ENCODE assay signal across 1 cellular context in genomic region chr6:157823523-157824370, GRCh38.
TF ChIP-seq lines count a peak whose summit lies in the region.

No MANE protein-coding gene starts in this region.

TF ChIP-seq in K562, 482 proteins besides CTCF, POLR2A, EP300 and RAD21 (continued from another document and continues in another):
- TF ChIP-seq PBX2 (CRISPR knock-in tag; IDR thresholded peaks at IDR 0.05; ENCODE audit: low read depth) (no peak), PBX2 (tag; conservative IDR thresholded peaks at IDR 0.05; ENCODE audit: low read depth) (no peak), ZNF830 (CRISPR knock-in tag; IDR thresholded peaks at IDR 0.05) (no peak), ILK (tag; IDR thresholded peaks at IDR 0.05; ENCODE audit: borderline replicate concordance, low read depth) (no peak), SMAD1 (IDR thresholded peaks at IDR 0.05; ENCODE audit: low read depth, low read length, partially characterized antibody) (peak; percentile 22), BRD4 (IDR thresholded peaks at IDR 0.05) (peak; percentile 88; the same call in 1 of the 2 replicates), CREBBP (IDR thresholded peaks at IDR 0.05; ENCODE audit: low read depth, low read length) (no peak), FOXK2 (conservative IDR thresholded peaks at IDR 0.05 in 1 of 2, IDR thresholded peaks at IDR 0.05 in 1 of 2; ENCODE audit: low read depth in 2 of 2) (no peak), ZNF347 (CRISPR knock-in tag; IDR thresholded peaks at IDR 0.05; ENCODE audit: low read depth) (no peak), ZNF644 (tag; IDR thresholded peaks at IDR 0.05; ENCODE audit: low read depth) (no peak), ARID2 (IDR thresholded peaks at IDR 0.05) (0 out of 2 replicates have a peak, but pooled peaks have one; percentile 24), LEF1 (IDR thresholded peaks at IDR 0.05) (peak; percentile 67; the same call in 1 of the 2 replicates), STAG1 (CRISPR knock-in tag; IDR thresholded peaks at IDR 0.05; ENCODE audit: borderline replicate concordance) (no peak), CEBPB (tag; IDR thresholded peaks at IDR 0.05) (no peak), DPF2 (IDR thresholded peaks at IDR 0.05) (peak; percentile 74), MAX (CRISPR knock-in tag; IDR thresholded peaks at IDR 0.05) (0 out of 2 replicates have a peak, but pooled peaks have one; percentile 40), BCLAF1 (IDR thresholded peaks at IDR 0.05; ENCODE audit: borderline replicate concordance in 1 of 2, control insufficient read depth in 1 of 2, low read depth in 2 of 2, low read length in 1 of 2) (no peak), POLR2AphosphoS2 (IDR thresholded peaks at IDR 0.05; ENCODE audit: low read length) (no peak), CHD1 (IDR thresholded peaks at IDR 0.05; ENCODE audit: low read length) (peak; percentile 69), ZNF134 (CRISPR knock-in tag; conservative IDR thresholded peaks at IDR 0.05) (no peak), SIN3B (IDR thresholded peaks at IDR 0.05; ENCODE audit: low read depth) (no peak; the same call in 1 of the 2 replicates), MXI1 (IDR thresholded peaks at IDR 0.05; ENCODE audit: low read depth, low read length) (no peak; the same call in 1 of the 2 replicates), TGIF2 (CRISPR knock-in tag; IDR thresholded peaks at IDR 0.05) (peak; percentile 97; the same call in 1 of the 2 replicates), THRAP3 (IDR thresholded peaks at IDR 0.05; ENCODE audit: borderline replicate concordance) (no peak), CEBPG (CRISPR knock-in tag; IDR thresholded peaks at IDR 0.05) (no peak; the same call in 1 of the 2 replicates), CEBPG (tag; conservative IDR thresholded peaks at IDR 0.05 in 1 of 2, IDR thresholded peaks at IDR 0.05 in 1 of 2) (no peak), ZNF707 (CRISPR knock-in tag; conservative IDR thresholded peaks at IDR 0.05) (no peak), MBD1 (CRISPR knock-in tag; IDR thresholded peaks at IDR 0.05) (no peak), STAT5A (IDR thresholded peaks at IDR 0.05; ENCODE audit: borderline replicate concordance, low read length) (no peak), ZNF586 (CRISPR knock-in tag; conservative IDR thresholded peaks at IDR 0.05) (no peak), ZNF395 (CRISPR knock-in tag; IDR thresholded peaks at IDR 0.05) (no peak), DDX20 (tag; IDR thresholded peaks at IDR 0.05; ENCODE audit: low read depth) (no peak), FOXA1 (IDR thresholded peaks at IDR 0.05; ENCODE audit: borderline replicate concordance) (no peak), IFI16 (CRISPR knock-in tag; IDR thresholded peaks at IDR 0.05) (no peak)
- TF ChIP-seq, protein P1, sequence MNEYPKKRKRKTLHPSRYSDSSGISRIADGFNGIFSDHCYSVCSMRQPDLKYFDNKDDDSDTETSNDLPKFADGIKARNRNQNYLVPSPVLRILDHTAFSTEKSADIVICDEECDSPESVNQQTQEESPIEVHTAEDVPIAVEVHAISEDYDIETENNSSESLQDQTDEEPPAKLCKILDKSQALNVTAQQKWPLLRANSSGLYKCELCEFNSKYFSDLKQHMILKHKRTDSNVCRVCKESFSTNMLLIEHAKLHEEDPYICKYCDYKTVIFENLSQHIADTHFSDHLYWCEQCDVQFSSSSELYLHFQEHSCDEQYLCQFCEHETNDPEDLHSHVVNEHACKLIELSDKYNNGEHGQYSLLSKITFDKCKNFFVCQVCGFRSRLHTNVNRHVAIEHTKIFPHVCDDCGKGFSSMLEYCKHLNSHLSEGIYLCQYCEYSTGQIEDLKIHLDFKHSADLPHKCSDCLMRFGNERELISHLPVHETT (CRISPR knock-in tag; conservative IDR thresholded peaks at IDR 0.05 in 1 of 2, IDR thresholded peaks at IDR 0.05 in 1 of 2), result no peak
- TF ChIP-seq, protein P2, sequence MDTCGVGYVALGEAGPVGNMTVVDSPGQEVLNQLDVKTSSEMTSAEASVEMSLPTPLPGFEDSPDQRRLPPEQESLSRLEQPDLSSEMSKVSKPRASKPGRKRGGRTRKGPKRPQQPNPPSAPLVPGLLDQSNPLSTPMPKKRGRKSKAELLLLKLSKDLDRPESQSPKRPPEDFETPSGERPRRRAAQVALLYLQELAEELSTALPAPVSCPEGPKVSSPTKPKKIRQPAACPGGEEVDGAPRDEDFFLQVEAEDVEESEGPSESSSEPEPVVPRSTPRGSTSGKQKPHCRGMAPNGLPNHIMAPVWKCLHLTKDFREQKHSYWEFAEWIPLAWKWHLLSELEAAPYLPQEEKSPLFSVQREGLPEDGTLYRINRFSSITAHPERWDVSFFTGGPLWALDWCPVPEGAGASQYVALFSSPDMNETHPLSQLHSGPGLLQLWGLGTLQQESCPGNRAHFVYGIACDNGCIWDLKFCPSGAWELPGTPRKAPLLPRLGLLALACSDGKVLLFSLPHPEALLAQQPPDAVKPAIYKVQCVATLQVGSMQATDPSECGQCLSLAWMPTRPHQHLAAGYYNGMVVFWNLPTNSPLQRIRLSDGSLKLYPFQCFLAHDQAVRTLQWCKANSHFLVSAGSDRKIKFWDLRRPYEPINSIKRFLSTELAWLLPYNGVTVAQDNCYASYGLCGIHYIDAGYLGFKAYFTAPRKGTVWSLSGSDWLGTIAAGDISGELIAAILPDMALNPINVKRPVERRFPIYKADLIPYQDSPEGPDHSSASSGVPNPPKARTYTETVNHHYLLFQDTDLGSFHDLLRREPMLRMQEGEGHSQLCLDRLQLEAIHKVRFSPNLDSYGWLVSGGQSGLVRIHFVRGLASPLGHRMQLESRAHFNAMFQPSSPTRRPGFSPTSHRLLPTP (IDR thresholded peaks at IDR 0.05; ENCODE audit: borderline replicate concordance, extremely low read depth, insufficient read length), result no peak
- TF ChIP-seq, protein P3, sequence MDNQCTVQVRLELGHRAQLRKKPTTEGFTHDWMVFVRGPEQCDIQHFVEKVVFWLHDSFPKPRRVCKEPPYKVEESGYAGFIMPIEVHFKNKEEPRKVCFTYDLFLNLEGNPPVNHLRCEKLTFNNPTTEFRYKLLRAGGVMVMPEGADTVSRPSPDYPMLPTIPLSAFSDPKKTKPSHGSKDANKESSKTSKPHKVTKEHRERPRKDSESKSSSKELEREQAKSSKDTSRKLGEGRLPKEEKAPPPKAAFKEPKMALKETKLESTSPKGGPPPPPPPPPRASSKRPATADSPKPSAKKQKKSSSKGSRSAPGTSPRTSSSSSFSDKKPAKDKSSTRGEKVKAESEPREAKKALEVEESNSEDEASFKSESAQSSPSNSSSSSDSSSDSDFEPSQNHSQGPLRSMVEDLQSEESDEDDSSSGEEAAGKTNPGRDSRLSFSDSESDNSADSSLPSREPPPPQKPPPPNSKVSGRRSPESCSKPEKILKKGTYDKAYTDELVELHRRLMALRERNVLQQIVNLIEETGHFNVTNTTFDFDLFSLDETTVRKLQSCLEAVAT (IDR thresholded peaks at IDR 0.05), result no peak; a peak in 1 of 4 replicates
- TF ChIP-seq, protein P4, sequence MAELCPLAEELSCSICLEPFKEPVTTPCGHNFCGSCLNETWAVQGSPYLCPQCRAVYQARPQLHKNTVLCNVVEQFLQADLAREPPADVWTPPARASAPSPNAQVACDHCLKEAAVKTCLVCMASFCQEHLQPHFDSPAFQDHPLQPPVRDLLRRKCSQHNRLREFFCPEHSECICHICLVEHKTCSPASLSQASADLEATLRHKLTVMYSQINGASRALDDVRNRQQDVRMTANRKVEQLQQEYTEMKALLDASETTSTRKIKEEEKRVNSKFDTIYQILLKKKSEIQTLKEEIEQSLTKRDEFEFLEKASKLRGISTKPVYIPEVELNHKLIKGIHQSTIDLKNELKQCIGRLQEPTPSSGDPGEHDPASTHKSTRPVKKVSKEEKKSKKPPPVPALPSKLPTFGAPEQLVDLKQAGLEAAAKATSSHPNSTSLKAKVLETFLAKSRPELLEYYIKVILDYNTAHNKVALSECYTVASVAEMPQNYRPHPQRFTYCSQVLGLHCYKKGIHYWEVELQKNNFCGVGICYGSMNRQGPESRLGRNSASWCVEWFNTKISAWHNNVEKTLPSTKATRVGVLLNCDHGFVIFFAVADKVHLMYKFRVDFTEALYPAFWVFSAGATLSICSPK (IDR thresholded peaks at IDR 0.05; ENCODE audit: borderline replicate concordance), result no peak
- TF ChIP-seq, protein P5, sequence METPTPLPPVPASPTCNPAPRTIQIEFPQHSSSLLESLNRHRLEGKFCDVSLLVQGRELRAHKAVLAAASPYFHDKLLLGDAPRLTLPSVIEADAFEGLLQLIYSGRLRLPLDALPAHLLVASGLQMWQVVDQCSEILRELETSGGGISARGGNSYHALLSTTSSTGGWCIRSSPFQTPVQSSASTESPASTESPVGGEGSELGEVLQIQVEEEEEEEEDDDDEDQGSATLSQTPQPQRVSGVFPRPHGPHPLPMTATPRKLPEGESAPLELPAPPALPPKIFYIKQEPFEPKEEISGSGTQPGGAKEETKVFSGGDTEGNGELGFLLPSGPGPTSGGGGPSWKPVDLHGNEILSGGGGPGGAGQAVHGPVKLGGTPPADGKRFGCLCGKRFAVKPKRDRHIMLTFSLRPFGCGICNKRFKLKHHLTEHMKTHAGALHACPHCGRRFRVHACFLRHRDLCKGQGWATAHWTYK (CRISPR knock-in tag; IDR thresholded peaks at IDR 0.05), result no peak
- TF ChIP-seq, protein P6, sequence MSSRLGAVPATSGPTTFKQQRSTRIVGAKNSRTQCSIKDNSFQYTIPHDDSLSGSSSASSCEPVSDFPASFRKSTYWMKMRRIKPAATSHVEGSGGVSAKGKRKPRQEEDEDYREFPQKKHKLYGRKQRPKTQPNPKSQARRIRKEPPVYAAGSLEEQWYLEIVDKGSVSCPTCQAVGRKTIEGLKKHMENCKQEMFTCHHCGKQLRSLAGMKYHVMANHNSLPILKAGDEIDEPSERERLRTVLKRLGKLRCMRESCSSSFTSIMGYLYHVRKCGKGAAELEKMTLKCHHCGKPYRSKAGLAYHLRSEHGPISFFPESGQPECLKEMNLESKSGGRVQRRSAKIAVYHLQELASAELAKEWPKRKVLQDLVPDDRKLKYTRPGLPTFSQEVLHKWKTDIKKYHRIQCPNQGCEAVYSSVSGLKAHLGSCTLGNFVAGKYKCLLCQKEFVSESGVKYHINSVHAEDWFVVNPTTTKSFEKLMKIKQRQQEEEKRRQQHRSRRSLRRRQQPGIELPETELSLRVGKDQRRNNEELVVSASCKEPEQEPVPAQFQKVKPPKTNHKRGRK (tag; IDR thresholded peaks at IDR 0.05), result no peak
